19 cellular contexts compared by ENCODE assay signal in the genomic region with DNA sequence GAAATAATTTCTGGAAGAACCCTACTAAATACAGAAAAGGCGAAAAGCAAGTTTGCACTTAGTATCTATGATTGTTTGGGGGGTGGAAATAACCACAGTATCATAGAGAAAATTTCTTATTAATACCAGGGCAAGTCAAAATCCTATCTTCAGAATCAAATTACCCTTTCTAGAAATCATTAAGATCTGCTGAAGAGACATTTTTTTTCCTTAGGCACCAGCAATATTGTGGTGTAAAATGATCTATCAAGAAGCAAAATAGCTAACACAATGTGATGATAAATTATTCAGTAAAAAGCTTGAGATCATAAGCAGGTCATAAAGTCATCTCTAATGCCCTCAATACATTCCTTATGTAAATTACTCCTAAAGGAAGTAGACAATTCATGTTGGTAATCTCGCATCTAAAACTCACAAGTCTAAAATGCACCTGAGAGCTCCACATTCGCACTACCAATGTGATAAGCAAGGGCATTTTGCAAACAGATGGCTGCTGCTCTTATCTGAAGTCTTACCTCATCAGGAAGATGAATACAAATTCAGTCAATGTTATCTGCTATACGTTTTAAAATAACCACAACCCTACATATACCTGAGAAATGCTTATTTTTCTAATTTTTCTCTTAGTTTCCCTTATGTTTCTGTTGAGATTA. TPM values are rescaled to one million over a fixed set of nuclear protein-coding genes. Genes with fewer than 3 reads are reported as not detected.
DNase-seq lines count a peak whose midpoint lies in the region; ATAC-seq, FAIRE-seq and TF ChIP-seq lines count a peak whose summit lies in the region.
"Had no signal": no experiment of that assay in that cellular context is flagged by ENCODE, and none has a peak within 500 bp of the region (broad histone marks: within the 10 kb centered on the region; RNA-seq: fewer than 3 reads in every experiment).

No MANE protein-coding gene starts in this region.

- H3K56ac ChIP-seq in mesendoderm (ENCODE audit: low read length) = no peak overlapping the region

- H3K79me2 ChIP-seq in mesendoderm (ENCODE audit: control insufficient read depth, insufficient read depth, low read length) = no peaks in the 10 kb centered on the region

- no peak overlapping the region for H3K9ac ChIP-seq in mesendoderm (ENCODE audit: low read length)
- H3K9ac ChIP-seq: BLaER1 treated with 17β-estradiol and CSF1 and Interleukin-3, amounts not matched to agents 10 nM and 100 nM had no signal

- no peak overlapping the region for H3K27ac ChIP-seq in mesendoderm (ENCODE audit: low read depth, low read length)
- H3K27ac ChIP-seq: BLaER1 treated with 17β-estradiol and CSF1 and Interleukin-3, amounts not matched to agents 10 nM and 100 nM had no signal

- intact Hi-C loops in left cardiac atrium (cut with DNase I) = no loop called here

- no peak overlapping the region for H3K4me2 ChIP-seq in mesendoderm (ENCODE audit: low read length)
- H3K4me2 ChIP-seq: BLaER1 treated with 17β-estradiol and CSF1 and Interleukin-3, amounts not matched to agents 10 nM and 100 nM had no signal

- no peak overlapping the region for H3K4me3 ChIP-seq in Jurkat, Clone E6-1 (ENCODE audit: low read length)
- no peak overlapping the region for H3K4me3 ChIP-seq in mesendoderm (ENCODE audit: low read length)
- H3K4me3 ChIP-seq: BLaER1 treated with 17β-estradiol and CSF1 and Interleukin-3, amounts not matched to agents 10 nM and 100 nM had no signal

- H4K5ac ChIP-seq in mesendoderm (ENCODE audit: low read length) = no peak overlapping the region

- ATAC-seq in SK-N-SH treated with all-trans-retinoic acid at 6 μM for 48 hours (no peak), left cardiac atrium (no peak)
- ATAC-seq: CD8-positive, alpha-beta T cell; Right ventricle myocardium inferior; T-cell had no signal

- H2AK5ac ChIP-seq in mesendoderm (ENCODE audit: low read length) = no peak overlapping the region

- H3K23ac ChIP-seq in mesendoderm (ENCODE audit: low read length) = no peak overlapping the region

- no peak for DNase-seq in D721Med (ENCODE audit: insufficient read length, low spot score)
- DNase-seq in Jurkat, Clone E6-1 (ENCODE audit: low read depth, low spot score) = peak; percentile 11
- peak; percentile 15 for DNase-seq in mesendoderm
- DNase-seq in NOMO-1 treated with DMSO at 0.1 percent for 48 hours (lab: John Stamatoyannopoulos, UW; ENCODE audit: unreplicated experiment) = no peak
- no peak for DNase-seq in left cardiac atrium
- DNase-seq in urothelium cell line (ENCODE audit: low spot score) = no peak
- DNase-seq: Calu3; CD8-positive, alpha-beta T cell; DMS79 treated with DMSO at 0.1 percent for 48 hours; H7; HFFc6; NCI-H1105; NCI-H2107; NCI-H446; T-cell had no signal

- no peak overlapping the region for H2BK15ac ChIP-seq in mesendoderm (replicated peaks; ENCODE audit: low read depth)

- no peak overlapping the region for H3K4ac ChIP-seq in mesendoderm (ENCODE audit: low read depth, low read length)

- no CpG with 5 or more reads among the region's 4 CpGs for WGBS in mesendoderm (ENCODE audit: extremely low coverage, insufficient coverage, low lambda C conversion rate)

- no peaks in the 10 kb centered on the region for H3K36me3 ChIP-seq in mesendoderm (ENCODE audit: control insufficient read depth, insufficient read depth, low read length)

- no peaks in the 10 kb centered on the region for H3K27me3 ChIP-seq in mesendoderm (ENCODE audit: insufficient read depth, low read length, poor library complexity)
- H3K27me3 ChIP-seq: BLaER1 treated with 17β-estradiol and CSF1 and Interleukin-3, amounts not matched to agents 10 nM and 100 nM had no signal

- no peak overlapping the region for H2BK5ac ChIP-seq in mesendoderm (ENCODE audit: low read length)

- peak; percentile 16 for FAIRE-seq in D721Med (lab: Jason Lieb, UNC)
- no peak for FAIRE-seq in urothelium cell line (lab: Jason Lieb, UNC)
- FAIRE-seq: RCC 7860 had no signal

- no peak overlapping the region for H3K18ac ChIP-seq in mesendoderm (ENCODE audit: low read length)

- TF ChIP-seq CTCF in D721Med (IDR thresholded peaks at IDR 0.05; ENCODE audit: insufficient read depth, missing control alignments) = no peak

- no peak overlapping the region for H4K8ac ChIP-seq in mesendoderm (ENCODE audit: low read depth, low read length)

- no peaks in the 10 kb centered on the region for H3K4me1 ChIP-seq in mesendoderm (ENCODE audit: control insufficient read depth, low read depth, low read length)

- no peaks in the 10 kb centered on the region for H3K79me1 ChIP-seq in mesendoderm (ENCODE audit: low read length)

- no peak overlapping the region for H2BK120ac ChIP-seq in mesendoderm (ENCODE audit: low read depth, low read length)

TF ChIP-seq in SK-N-SH treated with all-trans-retinoic acid at 6 μM for 48 hours, 23 proteins besides CTCF, POLR2A, EP300 and RAD21:
- TF ChIP-seq TCF4 (CRISPR knock-in tag; IDR thresholded peaks at IDR 0.05; ENCODE audit: borderline replicate concordance) (peak; percentile 72), TOX (CRISPR knock-in tag; IDR thresholded peaks at IDR 0.05; ENCODE audit: borderline replicate concordance) (no peak)

RNA-seq across cellular contexts. Expression of gene HEATR5A, which starts 14.6 kb away (rescaled TPM):
- polyA plus RNA-seq in Jurkat, Clone E6-1 (2012; ENCODE audit: insufficient read depth, insufficient read length) = 8.7 TPM
- 16.1 TPM for polyA plus RNA-seq in mesendoderm (2013, experiment 1 of 2)
- 17.9 TPM for polyA plus RNA-seq in mesendoderm (2013, experiment 2 of 2)
- 10 to 100 TPM; 42.4 to 46.6 TPM for total RNA-seq in left cardiac atrium

RNA-seq across cellular contexts. Expression of gene DTD2, which starts 51.6 kb away (rescaled TPM):
- polyA plus RNA-seq in Jurkat, Clone E6-1 (2012; ENCODE audit: insufficient read depth, insufficient read length) = 12.0 TPM
- polyA plus RNA-seq in mesendoderm (2013, experiment 1 of 2) = 14.9 TPM
- 14.7 TPM for polyA plus RNA-seq in mesendoderm (2013, experiment 2 of 2)
- total RNA-seq in left cardiac atrium = 1 to 10 TPM; 7.6 TPM

Comparison
In these comparisons a context has a peak if more than half of its experiments do, and no peak if none do; other contexts are left out.
1. DNase-seq: peak in Jurkat, Clone E6-1 (single experiment) and mesendoderm (single experiment); none in D721Med (single experiment), NOMO-1 treated with DMSO at 0.1 percent for 48 hours (single experiment), left cardiac atrium (single experiment) and urothelium cell line (single experiment).